ENCODE assay signal across 8 cellular contexts in genomic region chr1:40373323-40374283, GRCh38. TPM values are rescaled to one million over a fixed set of nuclear protein-coding genes. Genes with fewer than 3 reads are reported as not detected.
A peak's percentile ranks its signal among the peaks of the same experiment; 100 is the strongest.
DNase-seq lines count a peak whose midpoint lies in the region; ATAC-seq and TF ChIP-seq lines count a peak whose summit lies in the region.

SMAP2 (plus strand) TSS chr1:40373727; CDS start chr1:40374121, 394 bp downstream.

- H3K27ac ChIP-seq in upper lobe of right lung: peak within 1 kb of the TSS; percentile 95

- H3K4me3 ChIP-seq in upper lobe of right lung: peak within 1 kb of the TSS; percentile 95

- no peaks in the 10 kb centered on the region for H3K27me3 ChIP-seq in upper lobe of right lung

- ATAC-seq in HG02884 (IDR thresholded peaks at IDR 0.05; ENCODE audit: unreplicated experiment) (peak; percentile 79), left cardiac atrium (peak; percentile 99), upper lobe of right lung (peak; percentile 99)

- H3K4me3 Mint-ChIP-seq in T-helper 1 cell treated with Interleukin-12 subunit alpha and Interleukin-12 subunit beta and Interleukin-4 antibody, amounts not matched to agents 30 μg/mL and 1 μg/mL, for 36 hours: peak within 1 kb of the TSS; percentile 96
- peak within 1 kb of the TSS; percentile 88 for H3K4me3 Mint-ChIP-seq in progenitor cell of endocrine pancreas (ENCODE audit: low read depth)

- TF ChIP-seq CTCF in GM13977 (IDR thresholded peaks at IDR 0.05; ENCODE audit: extremely low read depth, insufficient read depth, missing control alignments) (no peak), progenitor cell of endocrine pancreas (IDR thresholded peaks at IDR 0.05; ENCODE audit: unreplicated experiment) (no peak), upper lobe of right lung (IDR thresholded peaks at IDR 0.05) (no peak)

- H3K4me1 Mint-ChIP-seq in T-helper 1 cell treated with Interleukin-12 subunit alpha and Interleukin-12 subunit beta and Interleukin-4 antibody, amounts not matched to agents 30 μg/mL and 1 μg/mL, for 36 hours (ENCODE audit: low read depth): peaks cover 40% of the 10 kb centered on the region
- H3K4me1 Mint-ChIP-seq in progenitor cell of endocrine pancreas (ENCODE audit: low read depth): peaks cover 24% of the 10 kb centered on the region

- H3K9me3 Mint-ChIP-seq in T-helper 1 cell treated with Interleukin-12 subunit alpha and Interleukin-12 subunit beta and Interleukin-4 antibody, amounts not matched to agents 30 μg/mL and 1 μg/mL, for 36 hours: no peaks in the 10 kb centered on the region
- no peaks in the 10 kb centered on the region for H3K9me3 Mint-ChIP-seq in progenitor cell of endocrine pancreas (ENCODE audit: low read depth)

- no peaks in the 10 kb centered on the region for H3K27me3 Mint-ChIP-seq in T-helper 1 cell treated with Interleukin-12 subunit alpha and Interleukin-12 subunit beta and Interleukin-4 antibody, amounts not matched to agents 30 μg/mL and 1 μg/mL, for 36 hours (ENCODE audit: low read depth)
- H3K27me3 Mint-ChIP-seq in progenitor cell of endocrine pancreas: no peaks in the 10 kb centered on the region

- in situ Hi-C loops in GM13977 (cut with MboI; ENCODE audit: low pct_unique_long_range_greater_than_20kb, low sequenced_read_pairs, unreplicated experiment): no loop called here

- H3K36me3 Mint-ChIP-seq in T-helper 1 cell treated with Interleukin-12 subunit alpha and Interleukin-12 subunit beta and Interleukin-4 antibody, amounts not matched to agents 30 μg/mL and 1 μg/mL, for 36 hours (ENCODE audit: low read depth): peaks cover 28% of the 10 kb centered on the region
- peaks cover 3% of the 10 kb centered on the region for H3K36me3 Mint-ChIP-seq in progenitor cell of endocrine pancreas (ENCODE audit: insufficient read depth)

- DNase-seq in GM13977 (ENCODE audit: low spot score) (peak; percentile 96), NCI-H1694 treated with DMSO at 0.1 percent for 48 hours (lab: John Stamatoyannopoulos, UW) (peak; percentile 71), amniotic stem cell (lab: John Stamatoyannopoulos, UW) (peak; percentile 88), left cardiac atrium (peak; percentile 96), progenitor cell of endocrine pancreas (ENCODE audit: low spot score, unreplicated experiment) (peak; percentile 92), upper lobe of right lung (peak; percentile 98)

- intact Hi-C loops in left cardiac atrium (cut with DNase I): no loop called here
- intact Hi-C loops in upper lobe of right lung (cut with DNase I): no loop called here

- H3K4me1 ChIP-seq in upper lobe of right lung: peaks cover 9% of the 10 kb centered on the region

- no peaks in the 10 kb centered on the region for H3K9me3 ChIP-seq in upper lobe of right lung

- peak within 1 kb of the TSS; percentile 96 for H3K27ac Mint-ChIP-seq in T-helper 1 cell treated with Interleukin-12 subunit alpha and Interleukin-12 subunit beta and Interleukin-4 antibody, amounts not matched to agents 30 μg/mL and 1 μg/mL, for 36 hours
- peak within 1 kb of the TSS; percentile 97 for H3K27ac Mint-ChIP-seq in progenitor cell of endocrine pancreas

- no peaks in the 10 kb centered on the region for H3K36me3 ChIP-seq in upper lobe of right lung

RNA-seq across cellular contexts. Expression of gene SMAP2, which starts in this region (rescaled TPM):
- total RNA-seq in left cardiac atrium (10 to 100 TPM; 17.9 to 25.6 TPM), progenitor cell of endocrine pancreas (27.1 and 30.3 TPM in 2 replicates), upper lobe of right lung (55.3 TPM)

Comparison
In these comparisons a context has a peak if more than half of its experiments do, and no peak if none do; other contexts are left out.
1. Peak in every context shown above with its lines: DNase-seq, ATAC-seq, H3K4me3 ChIP-seq and H3K27ac ChIP-seq.